Comparison of ENCODE assay signal across 1 cellular context in genomic region chr17:27810902-27811557, GRCh38.
TF ChIP-seq lines count a peak whose summit lies in the region.

No MANE protein-coding gene starts in this region.

TF ChIP-seq in GM23338, 12 proteins besides CTCF, POLR2A, EP300 and RAD21 (continued from another document):
- TF ChIP-seq ZNF462 (CRISPR knock-in tag; IDR thresholded peaks at IDR 0.05), result no peak
- TF ChIP-seq, protein P1, sequence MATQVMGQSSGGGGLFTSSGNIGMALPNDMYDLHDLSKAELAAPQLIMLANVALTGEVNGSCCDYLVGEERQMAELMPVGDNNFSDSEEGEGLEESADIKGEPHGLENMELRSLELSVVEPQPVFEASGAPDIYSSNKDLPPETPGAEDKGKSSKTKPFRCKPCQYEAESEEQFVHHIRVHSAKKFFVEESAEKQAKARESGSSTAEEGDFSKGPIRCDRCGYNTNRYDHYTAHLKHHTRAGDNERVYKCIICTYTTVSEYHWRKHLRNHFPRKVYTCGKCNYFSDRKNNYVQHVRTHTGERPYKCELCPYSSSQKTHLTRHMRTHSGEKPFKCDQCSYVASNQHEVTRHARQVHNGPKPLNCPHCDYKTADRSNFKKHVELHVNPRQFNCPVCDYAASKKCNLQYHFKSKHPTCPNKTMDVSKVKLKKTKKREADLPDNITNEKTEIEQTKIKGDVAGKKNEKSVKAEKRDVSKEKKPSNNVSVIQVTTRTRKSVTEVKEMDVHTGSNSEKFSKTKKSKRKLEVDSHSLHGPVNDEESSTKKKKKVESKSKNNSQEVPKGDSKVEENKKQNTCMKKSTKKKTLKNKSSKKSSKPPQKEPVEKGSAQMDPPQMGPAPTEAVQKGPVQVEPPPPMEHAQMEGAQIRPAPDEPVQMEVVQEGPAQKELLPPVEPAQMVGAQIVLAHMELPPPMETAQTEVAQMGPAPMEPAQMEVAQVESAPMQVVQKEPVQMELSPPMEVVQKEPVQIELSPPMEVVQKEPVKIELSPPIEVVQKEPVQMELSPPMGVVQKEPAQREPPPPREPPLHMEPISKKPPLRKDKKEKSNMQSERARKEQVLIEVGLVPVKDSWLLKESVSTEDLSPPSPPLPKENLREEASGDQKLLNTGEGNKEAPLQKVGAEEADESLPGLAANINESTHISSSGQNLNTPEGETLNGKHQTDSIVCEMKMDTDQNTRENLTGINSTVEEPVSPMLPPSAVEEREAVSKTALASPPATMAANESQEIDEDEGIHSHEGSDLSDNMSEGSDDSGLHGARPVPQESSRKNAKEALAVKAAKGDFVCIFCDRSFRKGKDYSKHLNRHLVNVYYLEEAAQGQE (IDR thresholded peaks at IDR 0.05; ENCODE audit: unreplicated experiment), result no peak
